In genomic region chr1:207910678-207911354, GRCh38 we compare ENCODE assay signal across 9 cellular contexts. TPM values are rescaled to one million over a fixed set of nuclear protein-coding genes. Genes with fewer than 3 reads are reported as not detected.
A peak's percentile ranks its signal among the peaks of the same experiment; 100 is the strongest.
DNase-seq lines count a peak whose midpoint lies in the region; ATAC-seq and TF ChIP-seq lines count a peak whose summit lies in the region.
"Had no signal": no experiment of that assay in that cellular context is flagged by ENCODE, and none has a peak within 500 bp of the region (broad histone marks: within the 10 kb centered on the region; RNA-seq: fewer than 3 reads in every experiment).

CD34 (minus strand) TSS chr1:207911125; CDS start chr1:207911080, 45 bp downstream.

- CTCF ChIA-PET in activated B cell treated with CpG ODN at 0.5 μM for 24 hours (lab: Charles Lee), result no interaction called here

- H3K27ac Mint-ChIP-seq in GM23338 (no peak within 1 kb of the TSS), activated B cell treated with CpG ODN at 0.5 μM for 24 hours (no peak within 1 kb of the TSS)

- no peak for TF ChIP-seq CTCF in GM23338 (conservative IDR thresholded peaks at IDR 0.05; ENCODE audit: low read depth in 2 of 2)
- no peak for TF ChIP-seq CTCF in activated B cell treated with CpG ODN at 0.5 μM for 24 hours (IDR thresholded peaks at IDR 0.05)
- no peak for TF ChIP-seq CTCF in foreskin fibroblast (IDR thresholded peaks at IDR 0.05; ENCODE audit: low read depth, low read length)
- TF ChIP-seq CTCF in osteoblast (IDR thresholded peaks at IDR 0.05; ENCODE audit: extremely low read depth, low read depth, low read length), result no peak

- no peaks in the 10 kb centered on the region for H3K36me3 Mint-ChIP-seq in GM23338 (ENCODE audit: low read depth)
- no peaks in the 10 kb centered on the region for H3K36me3 Mint-ChIP-seq in activated B cell treated with CpG ODN at 0.5 μM for 24 hours (ENCODE audit: low read depth)

- no peaks in the 10 kb centered on the region for H3K9me3 ChIP-seq in osteoblast (ENCODE audit: low read depth, low read length)
- H3K9me3 ChIP-seq: neutrophil had no signal

- DNase-seq in GM23338 (ENCODE audit: low spot score) (peak; percentile 73), activated B cell treated with CpG ODN at 0.5 μM for 24 hours (no peak), foreskin fibroblast (peak in 1 of 2 donors; percentile 38), osteoblast (ENCODE audit: insufficient read length, low spot score, missing footprints) (peak; percentile 79), 8988T (no peak), AML-193 (lab: John Stamatoyannopoulos, UW) (no peak)

- no peaks in the 10 kb centered on the region for H3F3A ChIP-seq in GM23338 (replicated peaks; ENCODE audit: low read depth)

- H3K27me3 ChIP-seq in GM23338 (ENCODE audit: insufficient read depth), result peaks cover 46% of the 10 kb centered on the region
- peaks cover 18% of the 10 kb centered on the region for H3K27me3 ChIP-seq in osteoblast (ENCODE audit: insufficient read depth, low read length)

- no peaks in the 10 kb centered on the region; the same call in 2 of the 3 replicates for H3K9me3 Mint-ChIP-seq in GM23338
- H3K9me3 Mint-ChIP-seq in activated B cell treated with CpG ODN at 0.5 μM for 24 hours, result no peaks in the 10 kb centered on the region

- ATAC-seq in GM23338 (peak; percentile 92), activated B cell treated with CpG ODN at 0.5 μM for 24 hours (ENCODE audit: low read depth) (no peak), HG02571 (IDR thresholded peaks at IDR 0.05; ENCODE audit: unreplicated experiment) (no peak), GM19324 (IDR thresholded peaks at IDR 0.05; ENCODE audit: low FRiP score, unreplicated experiment) (no peak)

- no peaks in the 10 kb centered on the region for H3K79me2 ChIP-seq in GM23338 (replicated peaks; ENCODE audit: insufficient read depth)
- no peaks in the 10 kb centered on the region for H3K79me2 ChIP-seq in osteoblast (ENCODE audit: insufficient read depth, low read length)

- H3K4me2 ChIP-seq in GM23338, result peak within 1 kb of the TSS; percentile 89
- peak within 1 kb of the TSS; percentile 57 for H3K4me2 ChIP-seq in osteoblast (ENCODE audit: insufficient read depth, low read length)

- no peaks in the 10 kb centered on the region; the same call in 1 of the 2 replicates for H3K9me2 ChIP-seq in GM23338 (ENCODE audit: insufficient read depth)

- H3K27ac ChIP-seq in GM23338 (ENCODE audit: low read depth), result no peak within 1 kb of the TSS
- no peak within 1 kb of the TSS for H3K27ac ChIP-seq in osteoblast (ENCODE audit: low read depth, low read length)
- H3K27ac ChIP-seq: neutrophil had no signal

- H3K4me1 Mint-ChIP-seq in GM23338 (peaks cover 7% of the 10 kb centered on the region), activated B cell treated with CpG ODN at 0.5 μM for 24 hours (peaks cover 19% of the 10 kb centered on the region)

- H3K4me1 ChIP-seq in GM23338 (ENCODE audit: insufficient read depth) (0 out of 2 replicates have a peak, but pooled peaks cover 3% of the 10 kb centered on the region), osteoblast (ENCODE audit: insufficient read depth, low read length) (peaks cover 2% of the 10 kb centered on the region)

- H3K36me3 ChIP-seq in GM23338 (ENCODE audit: insufficient read depth), result no peaks in the 10 kb centered on the region
- H3K36me3 ChIP-seq in osteoblast (ENCODE audit: insufficient read depth, low read length), result no peaks in the 10 kb centered on the region
- H3K36me3 ChIP-seq: neutrophil had no signal

- H3K4me3 Mint-ChIP-seq in GM23338, result peak within 1 kb of the TSS; percentile 68
- peak within 1 kb of the TSS; percentile 26 for H3K4me3 Mint-ChIP-seq in activated B cell treated with CpG ODN at 0.5 μM for 24 hours

- peaks cover 22% of the 10 kb centered on the region for H3K27me3 Mint-ChIP-seq in GM23338 (ENCODE audit: insufficient read depth, low read depth, poor library complexity)
- peaks cover 56% of the 10 kb centered on the region for H3K27me3 Mint-ChIP-seq in activated B cell treated with CpG ODN at 0.5 μM for 24 hours

- H2AFZ ChIP-seq in GM23338 (peak within 1 kb of the TSS; percentile 99), osteoblast (ENCODE audit: low read length) (peak within 1 kb of the TSS; percentile 48)

- intact Hi-C loops in activated B cell treated with CpG ODN at 0.5 μM for 24 hours (cut with micrococcal nuclease), result no loop called here

- peak within 1 kb of the TSS; percentile 65 for H3K4me3 ChIP-seq in GM23338
- H3K4me3 ChIP-seq in foreskin fibroblast (ENCODE audit: low read depth in 1 of 2, low read length in 2 of 2), result peak within 1 kb of the TSS; percentile 13 to 35
- H3K4me3 ChIP-seq in osteoblast (ENCODE audit: insufficient read depth, low read length), result peak within 1 kb of the TSS; percentile 54

- H4K20me1 ChIP-seq in GM23338 (replicated peaks; ENCODE audit: insufficient read depth) (no peaks in the 10 kb centered on the region), osteoblast (ENCODE audit: insufficient read depth, low read length) (no peaks in the 10 kb centered on the region)

- POLR2A ChIA-PET in activated B cell treated with CpG ODN at 0.5 μM for 24 hours (lab: Charles Lee), result no interaction called here

TF ChIP-seq in GM23338, 12 proteins besides CTCF, POLR2A, EP300 and RAD21 (continues in another document):
- no peak for TF ChIP-seq ETS1 (IDR thresholded peaks at IDR 0.05)
- TF ChIP-seq ZNF462 (CRISPR knock-in tag; IDR thresholded peaks at IDR 0.05), result no peak

RNA-seq across cellular contexts. Expression of gene CD34, which starts in this region (rescaled TPM):
- 0.07 and 0.23 TPM in 2 replicates for total RNA-seq in GM23338 (2014; rRNA removed; shearing (Covaris generic))
- 0.09 and 0.18 TPM in 2 replicates for polyA plus RNA-seq in GM23338 (2016; fragmentation: Nextera tagmentation; extraction: Ambion mirVana)
- total RNA-seq in activated B cell treated with CpG ODN at 0.5 μM for 24 hours, result not detected in 2 replicates
- total RNA-seq in osteoblast, result under 0.01 and 0.36 TPM in 2 replicates

Comparison
In these comparisons a context has a peak if more than half of its experiments do, and no peak if none do; other contexts are left out.
1. Peak in DNase-seq, ATAC-seq, H3K4me3 ChIP-seq and H3K4me2 ChIP-seq in GM23338; RNA of the gene not detected or under 1 TPM.
2. Peak in DNase-seq, H3K4me3 ChIP-seq and H3K4me2 ChIP-seq in osteoblast; RNA of the gene not detected or under 1 TPM.